Comparison of ENCODE assay signal across 1 cellular context in genomic region chr2:224946911-224947310, GRCh38.
TF ChIP-seq lines count a peak whose summit lies in the region.

No MANE protein-coding gene starts in this region.

TF ChIP-seq in IMR-90, 13 proteins besides CTCF, POLR2A, EP300 and RAD21 (continued from another document):
- no peak for TF ChIP-seq SMC3 (IDR thresholded peaks at IDR 0.05; ENCODE audit: low read depth, low read length)
- TF ChIP-seq BHLHE40 (IDR thresholded peaks at IDR 0.05; ENCODE audit: low read depth, low read length): no peak
- TF ChIP-seq MAFK (IDR thresholded peaks at IDR 0.05; ENCODE audit: low read depth, low read length): peak; percentile 8; the same call in 1 of the 2 replicates
- TF ChIP-seq MAZ (IDR thresholded peaks at IDR 0.05; ENCODE audit: borderline replicate concordance, low read depth, low read length): no peak
- no peak for TF ChIP-seq RCOR1 (IDR thresholded peaks at IDR 0.05; ENCODE audit: insufficient replicate concordance, low read length)
